In genomic region chr21:39515684-39516083, GRCh38 we compare ENCODE assay signal across 1 cellular context.
TF ChIP-seq lines count a peak whose summit lies in the region.

No MANE protein-coding gene starts in this region.

TF ChIP-seq in GM23338, 12 proteins besides CTCF, POLR2A, EP300 and RAD21 (continued from another document):
- no peak for TF ChIP-seq ZNF462 (CRISPR knock-in tag; IDR thresholded peaks at IDR 0.05)
